In the genomic region with DNA sequence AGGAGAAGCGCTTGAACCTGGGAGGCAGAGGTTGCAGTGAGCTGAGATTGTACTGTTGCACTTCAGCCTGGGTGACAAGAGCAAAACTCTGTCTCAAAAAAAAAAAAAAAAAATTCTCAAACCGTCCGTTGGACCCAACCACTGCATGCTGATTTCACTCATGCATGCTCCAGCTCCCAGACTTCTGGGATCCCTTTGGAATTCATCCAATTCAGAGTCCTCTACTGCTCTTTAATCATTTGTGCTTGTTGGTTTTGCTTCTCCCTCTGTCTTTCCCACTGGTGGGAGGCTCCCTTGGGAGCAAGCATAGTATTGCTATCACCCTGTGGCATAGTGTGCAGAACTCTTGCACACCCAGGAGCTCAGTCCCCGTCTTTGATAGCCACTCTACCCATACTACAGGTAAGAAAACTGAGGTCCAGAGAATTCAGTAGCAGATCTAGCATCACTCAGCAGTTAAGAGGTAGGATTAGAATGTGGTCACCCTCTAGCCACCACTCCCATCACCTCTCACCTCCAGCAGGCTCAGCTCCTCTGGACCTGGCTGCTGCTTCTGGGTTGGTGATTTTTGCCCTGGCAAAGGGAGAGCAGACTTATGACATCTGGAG, we compare ENCODE assay signal across 22 cellular contexts. TPM values are rescaled to one million over a fixed set of nuclear protein-coding genes. Genes with fewer than 3 reads are reported as not detected.
A peak's percentile ranks its signal among the peaks of the same experiment; 100 is the strongest.
DNase-seq lines count a peak whose midpoint lies in the region; ATAC-seq and TF ChIP-seq lines count a peak whose summit lies in the region.
"Had no signal": no experiment of that assay in that cellular context is flagged by ENCODE, and none has a peak within 500 bp of the region (broad histone marks: within the 10 kb centered on the region; RNA-seq: fewer than 3 reads in every experiment).

No MANE protein-coding gene starts in this region.

- no peak overlapping the region for H2AK5ac ChIP-seq in mesendoderm (ENCODE audit: low read length)

- no peaks in the 10 kb centered on the region for H3K9me3 Mint-ChIP-seq in dendritic cell treated with granulocyte-macrophage colony-stimulating factor and Interleukin-4, amounts not matched to agents 40 ng/mL and 50 ng/mL, for 4 days
- H3K9me3 Mint-ChIP-seq in naive thymus-derived CD8-positive, alpha-beta T cell = no peaks in the 10 kb centered on the region
- H3K9me3 Mint-ChIP-seq: activated naive CD4-positive, alpha-beta T cell treated with anti-CD3 and anti-CD28 coated beads for 36 hours had no signal

- peaks cover 4% of the 10 kb centered on the region for H3K79me2 ChIP-seq in mesendoderm (ENCODE audit: control insufficient read depth, insufficient read depth, low read length)

- no peak overlapping the region for H3K4me3 Mint-ChIP-seq in dendritic cell treated with granulocyte-macrophage colony-stimulating factor and Interleukin-4, amounts not matched to agents 40 ng/mL and 50 ng/mL, for 4 days
- no peak overlapping the region for H3K4me3 Mint-ChIP-seq in naive thymus-derived CD8-positive, alpha-beta T cell
- H3K4me3 Mint-ChIP-seq: activated naive CD4-positive, alpha-beta T cell treated with anti-CD3 and anti-CD28 coated beads for 36 hours had no signal

- H3K4me1 ChIP-seq in left ventricle myocardium inferior (peaks cover 56% of the 10 kb centered on the region), right cardiac atrium (ENCODE audit: control insufficient read depth, insufficient read depth, low read length) (peaks cover 9% of the 10 kb centered on the region), uterus (peaks cover 4 to 8% of the 10 kb centered on the region in 2 donors), mesendoderm (ENCODE audit: control insufficient read depth, low read depth, low read length) (peaks cover 7% of the 10 kb centered on the region)

- no peak overlapping the region for H3K4ac ChIP-seq in mesendoderm (ENCODE audit: low read depth, low read length)

- no peak overlapping the region for H4K5ac ChIP-seq in mesendoderm (ENCODE audit: low read length)

- peaks cover 33% of the 10 kb centered on the region for H3K36me3 Mint-ChIP-seq in dendritic cell treated with granulocyte-macrophage colony-stimulating factor and Interleukin-4, amounts not matched to agents 40 ng/mL and 50 ng/mL, for 4 days (ENCODE audit: low read depth)
- no peaks in the 10 kb centered on the region for H3K36me3 Mint-ChIP-seq in naive thymus-derived CD8-positive, alpha-beta T cell

- H3K4me1 Mint-ChIP-seq in dendritic cell treated with granulocyte-macrophage colony-stimulating factor and Interleukin-4, amounts not matched to agents 40 ng/mL and 50 ng/mL, for 4 days (ENCODE audit: low read depth) = peaks cover 48% of the 10 kb centered on the region
- peaks cover 14 to 46% (median 29%) of the 10 kb centered on the region in 4 donors for H3K4me1 Mint-ChIP-seq in naive thymus-derived CD8-positive, alpha-beta T cell

- H3K4me3 ChIP-seq in left ventricle myocardium inferior (no peak overlapping the region), right cardiac atrium (ENCODE audit: low read length) (no peak overlapping the region), uterus (no peak overlapping the region), mesendoderm (ENCODE audit: low read length) (no peak overlapping the region)
- H3K4me3 ChIP-seq: SJCRH30, spleen had no signal

- no peak overlapping the region for H3K18ac ChIP-seq in mesendoderm (ENCODE audit: low read length)

- H3K36me3 ChIP-seq in left ventricle myocardium inferior = no peaks in the 10 kb centered on the region
- no peaks in the 10 kb centered on the region for H3K36me3 ChIP-seq in uterus
- no peaks in the 10 kb centered on the region for H3K36me3 ChIP-seq in mesendoderm (ENCODE audit: control insufficient read depth, insufficient read depth, low read length)
- H3K36me3 ChIP-seq: SJCRH30, spleen had no signal

- DNase-seq in left ventricle myocardium inferior (no peak), right cardiac atrium (no peak), uterus (no peak), mesendoderm (no peak)
- DNase-seq in naive thymus-derived CD8-positive, alpha-beta T cell = no peak
- DNase-seq in activated naive CD4-positive, alpha-beta T cell (lab: John Stamatoyannopoulos, UW) = no peak
- DNase-seq: activated CD4-positive, alpha-beta T cell treated with anti-CD3 and anti-CD28 coated beads for 48 hours; activated naive CD4-positive, alpha-beta T cell treated with anti-CD3 and anti-CD28 coated beads for 36 hours; Caco-2; erythroblast; NCI-H510A treated with DMSO at 0.1 percent for 48 hours; spleen; stimulated activated naive CD4-positive, alpha-beta T cell had no signal

- H3K27ac Mint-ChIP-seq in dendritic cell treated with granulocyte-macrophage colony-stimulating factor and Interleukin-4, amounts not matched to agents 40 ng/mL and 50 ng/mL, for 4 days = peak overlapping the region; percentile 71
- peak overlapping the region in 6 of 10 donors; percentile 26 to 97 (median 52) for H3K27ac Mint-ChIP-seq in naive thymus-derived CD8-positive, alpha-beta T cell
- H3K27ac Mint-ChIP-seq: activated naive CD4-positive, alpha-beta T cell treated with anti-CD3 and anti-CD28 coated beads for 36 hours had no signal

- TF ChIP-seq CTCF in left ventricle myocardium inferior (IDR thresholded peaks at IDR 0.05; ENCODE audit: borderline replicate concordance) (no peak), uterus (IDR thresholded peaks at IDR 0.05) (no peak)

- H2BK15ac ChIP-seq in mesendoderm (replicated peaks; ENCODE audit: low read depth) = no peak overlapping the region

- POLR2A ChIA-PET in naive thymus-derived CD8-positive, alpha-beta T cell (lab: Charles Lee) = no interaction called here

- peaks cover 2% of the 10 kb centered on the region for H3K79me1 ChIP-seq in mesendoderm (ENCODE audit: low read length)

- H3K23ac ChIP-seq in mesendoderm (ENCODE audit: low read length) = no peak overlapping the region

- 69% methylated on average over 4 of the region's 4 CpGs for WGBS in right cardiac atrium
- no CpG with 5 or more reads among the region's 4 CpGs for WGBS in mesendoderm (ENCODE audit: extremely low coverage, insufficient coverage, low lambda C conversion rate)

- H3K27me3 Mint-ChIP-seq in dendritic cell treated with granulocyte-macrophage colony-stimulating factor and Interleukin-4, amounts not matched to agents 40 ng/mL and 50 ng/mL, for 4 days = peaks cover 56% of the 10 kb centered on the region
- H3K27me3 Mint-ChIP-seq in naive thymus-derived CD8-positive, alpha-beta T cell = peaks cover 4 to 35% (median 29%) of the 10 kb centered on the region in 5 donors

- H3K27ac ChIP-seq in left ventricle myocardium inferior (replicated peaks) = peak overlapping the region; percentile 97
- H3K27ac ChIP-seq in right cardiac atrium (ENCODE audit: low read length) = no peak overlapping the region
- peak overlapping the region; percentile 97 to 99 for H3K27ac ChIP-seq in uterus
- no peak overlapping the region for H3K27ac ChIP-seq in mesendoderm (ENCODE audit: low read depth, low read length)
- H3K27ac ChIP-seq: parathyroid adenoma had no signal

- no peaks in the 10 kb centered on the region for H3K9me3 ChIP-seq in left ventricle myocardium inferior (replicated peaks)
- no peaks in the 10 kb centered on the region for H3K9me3 ChIP-seq in right cardiac atrium (ENCODE audit: control insufficient read depth, low read length)
- no peaks in the 10 kb centered on the region for H3K9me3 ChIP-seq in uterus
- H3K9me3 ChIP-seq: Caco-2, SJCRH30, spleen had no signal

- ATAC-seq in right cardiac atrium (no peak), GM18520 (IDR thresholded peaks at IDR 0.05; ENCODE audit: unreplicated experiment) (no peak)
- ATAC-seq in naive thymus-derived CD8-positive, alpha-beta T cell = no peak
- ATAC-seq: left colon had no signal

- no peak overlapping the region for H4K8ac ChIP-seq in mesendoderm (ENCODE audit: low read depth, low read length)

- no peak overlapping the region for H2BK120ac ChIP-seq in mesendoderm (ENCODE audit: low read depth, low read length)

- no peak overlapping the region for H3K56ac ChIP-seq in mesendoderm (ENCODE audit: low read length)

- H3K27me3 ChIP-seq in left ventricle myocardium inferior (ENCODE audit: low read depth) (no peaks in the 10 kb centered on the region), right cardiac atrium (ENCODE audit: control insufficient read depth, insufficient read depth) (no peaks in the 10 kb centered on the region), uterus (no peaks in the 10 kb centered on the region), mesendoderm (ENCODE audit: insufficient read depth, low read length, poor library complexity) (no peaks in the 10 kb centered on the region)
- H3K27me3 ChIP-seq: SJCRH30 had no signal

- no peak overlapping the region for H3K9ac ChIP-seq in mesendoderm (ENCODE audit: low read length)
- H3K9ac ChIP-seq: parathyroid adenoma had no signal

- H2BK5ac ChIP-seq in mesendoderm (ENCODE audit: low read length) = no peak overlapping the region

- intact Hi-C loops in left ventricle myocardium inferior (cut with micrococcal nuclease) (no loop called here), right cardiac atrium (cut with DNase I) (no loop called here), uterus (cut with DNase I; ENCODE audit: low total_unique reads) (no loop called here)
- intact Hi-C loops in dendritic cell treated with granulocyte-macrophage colony-stimulating factor and Interleukin-4, amounts not matched to agents 40 ng/mL and 50 ng/mL, for 4 days (cut with micrococcal nuclease) = no loop called here

- no peak for TF ChIP-seq POLR2A in uterus (IDR thresholded peaks at IDR 0.05)

- no peak overlapping the region for H3K4me2 ChIP-seq in mesendoderm (ENCODE audit: low read length)

RNA-seq across cellular contexts. Expression of gene LMNA, which starts 3.1 kb away (rescaled TPM):
- total RNA-seq in left ventricle myocardium inferior (236 TPM), right cardiac atrium (100 to 1,000 TPM; 238 to 451 (median 281) TPM), uterus (100 to 1,000 TPM; 245 to 533 (median 373) TPM)
- 247 TPM for polyA plus RNA-seq in right cardiac atrium
- total RNA-seq in naive thymus-derived CD8-positive, alpha-beta T cell = 1 to 10 TPM; 2.0 to 2.7 TPM
- polyA plus RNA-seq in naive thymus-derived CD8-positive, alpha-beta T cell = 1 to 10 TPM in 1 of 3 donors, under 1 TPM in 2; 0.62 to 4.0 (median 0.75) TPM
- polyA plus RNA-seq in mesendoderm (2013, experiment 1 of 2) = 59.4 TPM
- 59.0 TPM for polyA plus RNA-seq in mesendoderm (2013, experiment 2 of 2)

RNA-seq across cellular contexts. Expression of gene MEX3A, which starts 29.2 kb away (rescaled TPM):
- total RNA-seq in left ventricle myocardium inferior (0.16 TPM), right cardiac atrium (under 1 TPM; 0.17 to 0.33 (median 0.19) TPM), uterus (10 to 100 TPM in 1 of 4 donors, 1 to 10 TPM in 1, under 1 TPM in 2; 0.29 to 13.3 (median 2.0) TPM)
- 0.25 TPM for polyA plus RNA-seq in right cardiac atrium
- total RNA-seq in naive thymus-derived CD8-positive, alpha-beta T cell = under 1 TPM in 1 of 2 experiments, not detected in 1; 0.38 TPM
- polyA plus RNA-seq in naive thymus-derived CD8-positive, alpha-beta T cell = not detected
- polyA plus RNA-seq in mesendoderm (2013, experiment 1 of 2) = 44.2 TPM
- 43.0 TPM for polyA plus RNA-seq in mesendoderm (2013, experiment 2 of 2)

RNA-seq across cellular contexts. Expression of gene SEMA4A, which starts 41.9 kb away (rescaled TPM):
- total RNA-seq in left ventricle myocardium inferior = 1.0 TPM
- 1 to 10 TPM; 2.3 to 3.4 (median 2.7) TPM for total RNA-seq in right cardiac atrium
- polyA plus RNA-seq in right cardiac atrium = 3.7 TPM
- total RNA-seq in naive thymus-derived CD8-positive, alpha-beta T cell = 1 to 10 TPM; 1.2 TPM
- polyA plus RNA-seq in naive thymus-derived CD8-positive, alpha-beta T cell = 1 to 10 TPM in 1 of 3 donors, under 1 TPM in 2; 0.16 to 1.4 (median 0.22) TPM
- total RNA-seq in uterus = 1 to 10 TPM in 3 of 4 donors, not detected in 1; 3.1 to 8.2 (median 4.1) TPM
- polyA plus RNA-seq in mesendoderm (2013, experiment 1 of 2) = 1.3 TPM
- 1.1 TPM for polyA plus RNA-seq in mesendoderm (2013, experiment 2 of 2)

RNA-seq across cellular contexts. Expression of gene RAB25, which starts 50.5 kb away (rescaled TPM):
- total RNA-seq in left ventricle myocardium inferior (not detected), right cardiac atrium (not detected), uterus (1 to 10 TPM in 2 of 4 donors, not detected in 2; 5.0 to 5.5 TPM)
- polyA plus RNA-seq in right cardiac atrium = 0.07 TPM
- total RNA-seq in naive thymus-derived CD8-positive, alpha-beta T cell = 1 to 10 TPM; 1.1 to 1.3 TPM
- 1 to 10 TPM in 1 of 3 donors, under 1 TPM in 2; 0.81 to 2.0 (median 0.96) TPM for polyA plus RNA-seq in naive thymus-derived CD8-positive, alpha-beta T cell
- polyA plus RNA-seq in mesendoderm (2013, experiment 1 of 2) = 49.9 TPM
- polyA plus RNA-seq in mesendoderm (2013, experiment 2 of 2) = 48.3 TPM
- total RNA-seq: dermis microvascular lymphatic vessel endothelial cell, G401, myocyte, SJCRH30 had no signal
- polyA plus RNA-seq: AG04450 had no signal

RNA-seq across cellular contexts. Expression of gene LAMTOR2, which starts 56.9 kb away (rescaled TPM):
- total RNA-seq in left ventricle myocardium inferior (55.0 TPM), right cardiac atrium (10 to 100 TPM; 43.8 to 55.2 (median 51.5) TPM), uterus (10 to 100 TPM; 17.3 to 97.6 (median 38.1) TPM)
- 100 TPM for polyA plus RNA-seq in right cardiac atrium
- total RNA-seq in naive thymus-derived CD8-positive, alpha-beta T cell = 10 to 100 TPM; 22.6 to 24.2 TPM
- 100 to 1,000 TPM in 1 of 3 donors, 10 to 100 TPM in 2; 89.1 to 102 (median 96.1) TPM for polyA plus RNA-seq in naive thymus-derived CD8-positive, alpha-beta T cell
- polyA plus RNA-seq in mesendoderm (2013, experiment 1 of 2) = 58.6 TPM
- 51.9 TPM for polyA plus RNA-seq in mesendoderm (2013, experiment 2 of 2)

Comparison
In these comparisons a context has a peak if more than half of its experiments do, and no peak if none do; other contexts are left out.
1. H3K27ac ChIP-seq: peak in left ventricle myocardium inferior (single experiment) and uterus (2 of 2); none in right cardiac atrium (single experiment) and mesendoderm (single experiment).
2. RNA of gene LMNA, which starts 3.1 kb away (total RNA-seq): 245 to 533 TPM in uterus, 238 to 451 TPM in right cardiac atrium and 236 TPM in left ventricle myocardium inferior (single experiment); 2.0 to 2.7 TPM in naive thymus-derived CD8-positive, alpha-beta T cell; every median in the first group is over 10 times any median in the second.